ENCODE assay signal across 21 cellular contexts in the genomic region with DNA sequence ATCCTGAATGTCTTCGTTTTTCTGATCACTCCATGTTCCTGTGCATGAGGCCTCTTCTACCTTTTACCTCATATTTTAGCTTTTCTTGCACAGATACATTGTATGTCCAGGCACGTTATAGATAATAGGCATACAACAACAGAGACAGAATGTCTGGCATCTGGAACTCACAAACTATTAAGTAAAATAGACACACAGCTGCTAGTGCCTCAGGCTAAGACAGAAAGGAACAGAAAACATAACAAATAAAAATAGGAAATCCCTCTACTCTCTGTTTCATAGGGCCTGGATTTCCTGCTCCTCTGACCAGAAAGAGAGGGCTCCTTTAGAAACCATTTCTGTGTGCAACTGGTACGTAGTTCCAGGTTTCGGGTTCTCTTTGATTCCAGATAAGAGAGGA.
"Had no signal": no experiment of that assay in that cellular context is flagged by ENCODE, and none has a peak within 500 bp of the region (broad histone marks: within the 10 kb centered on the region; RNA-seq: fewer than 3 reads in every experiment).

No MANE protein-coding gene starts in this region.

- H3K4me1 Mint-ChIP-seq: activated CD4-positive, alpha-beta T cell treated with anti-CD3 and anti-CD28 coated beads for 36 hours; activated T-helper 17 cell treated with anti-CD3 and anti-CD28 coated beads, Interleukin-2, amount 50 U/mL, for 72 hours; central memory CD8-positive, alpha-beta T cell; nephron progenitor cell; stimulated activated effector memory CD8-positive, alpha-beta T cell treated with anti-CD3 and anti-CD28 coated beads, Interleukin-12 subunit alpha, Interleukin-12 subunit beta, amount 100 ng/mL, for 72 hours had no signal

- DNase-seq: activated CD4-positive, alpha-beta T cell treated with anti-CD3 and anti-CD28 coated beads for 36 hours; activated CD4-positive, alpha-beta T cell treated with anti-CD3 and anti-CD28 coated beads, Interleukin-2, amount 50 U/mL, for 48 hours; activated naive CD4-positive, alpha-beta T cell treated with Interleukin-2 at 50 U/mL for 16 hours; brain microvascular endothelial cell; cortex of kidney; erythroblast; heart right ventricle; left colon; lower lobe of right lung; nephron progenitor cell; nucleus accumbens; stimulated activated CD4-positive, alpha-beta T cell treated with anti-CD3 and anti-CD28 coated beads, Interleukin-4, amount 100 ng/mL, for 24 hours; SW 1271; T-helper 2 cell; testis; upper lobe of right lung had no signal

- ATAC-seq: activated CD4-positive, alpha-beta T cell treated with anti-CD3 and anti-CD28 coated beads for 36 hours; activated T-helper 17 cell treated with anti-CD3 and anti-CD28 coated beads, Interleukin-2, amount 50 U/mL, for 72 hours; left colon; lower lobe of right lung; sciatic nerve; stimulated activated effector memory CD8-positive, alpha-beta T cell treated with anti-CD3 and anti-CD28 coated beads, Interleukin-12 subunit alpha, Interleukin-12 subunit beta, amount 100 ng/mL, for 72 hours; upper lobe of right lung; WTC11 had no signal

- H3K27me3 ChIP-seq: brain microvascular endothelial cell, heart right ventricle, testis, upper lobe of right lung had no signal

- H3K4me3 Mint-ChIP-seq: activated CD4-positive, alpha-beta T cell treated with anti-CD3 and anti-CD28 coated beads for 36 hours; activated T-helper 17 cell treated with anti-CD3 and anti-CD28 coated beads, Interleukin-2, amount 50 U/mL, for 72 hours; central memory CD8-positive, alpha-beta T cell; nephron progenitor cell; stimulated activated effector memory CD8-positive, alpha-beta T cell treated with anti-CD3 and anti-CD28 coated beads, Interleukin-12 subunit alpha, Interleukin-12 subunit beta, amount 100 ng/mL, for 72 hours; WTC11 had no signal

- H3K36me3 Mint-ChIP-seq: stimulated activated effector memory CD8-positive, alpha-beta T cell treated with anti-CD3 and anti-CD28 coated beads, Interleukin-12 subunit alpha, Interleukin-12 subunit beta, amount 100 ng/mL, for 72 hours; WTC11 had no signal

- H3K9me3 ChIP-seq: heart right ventricle, lower lobe of right lung, testis, upper lobe of right lung had no signal

- H3K4me1 ChIP-seq: lower lobe of right lung, upper lobe of right lung had no signal

- H3K36me3 ChIP-seq: brain microvascular endothelial cell, heart right ventricle, lower lobe of right lung, upper lobe of right lung had no signal

- H3K4me3 ChIP-seq: heart right ventricle, lower lobe of right lung, testis, upper lobe of right lung had no signal

- H3K27ac Mint-ChIP-seq: activated CD4-positive, alpha-beta T cell treated with anti-CD3 and anti-CD28 coated beads for 36 hours; activated T-helper 17 cell treated with anti-CD3 and anti-CD28 coated beads, Interleukin-2, amount 50 U/mL, for 72 hours; nephron progenitor cell; stimulated activated effector memory CD8-positive, alpha-beta T cell treated with anti-CD3 and anti-CD28 coated beads, Interleukin-12 subunit alpha, Interleukin-12 subunit beta, amount 100 ng/mL, for 72 hours; WTC11 had no signal

- H3K9me3 Mint-ChIP-seq: activated T-helper 17 cell treated with anti-CD3 and anti-CD28 coated beads, Interleukin-2, amount 50 U/mL, for 72 hours; central memory CD8-positive, alpha-beta T cell; stimulated activated effector memory CD8-positive, alpha-beta T cell treated with anti-CD3 and anti-CD28 coated beads, Interleukin-12 subunit alpha, Interleukin-12 subunit beta, amount 100 ng/mL, for 72 hours; WTC11 had no signal

- H3K27ac ChIP-seq: brain microvascular endothelial cell, heart right ventricle, lower lobe of right lung, upper lobe of right lung had no signal

- H3K27me3 Mint-ChIP-seq: activated CD4-positive, alpha-beta T cell treated with anti-CD3 and anti-CD28 coated beads for 36 hours; central memory CD8-positive, alpha-beta T cell had no signal
